Comparison of ENCODE assay signal across 8 cellular contexts in genomic region chr2:157830696-157831570, GRCh38. TPM values are rescaled to one million over a fixed set of nuclear protein-coding genes. Genes with fewer than 3 reads are reported as not detected.
DNase-seq lines count a peak whose midpoint lies in the region; ATAC-seq and TF ChIP-seq lines count a peak whose summit lies in the region.

No MANE protein-coding gene starts in this region.

- H3K36me3 ChIP-seq in rectal smooth muscle tissue (ENCODE audit: control insufficient read depth, insufficient read depth, low read length): no peaks in the 10 kb centered on the region
- H3K36me3 ChIP-seq in OCI-LY7 (ENCODE audit: insufficient read depth, low read length): no peaks in the 10 kb centered on the region

- H3K9ac ChIP-seq in rectal smooth muscle tissue (ENCODE audit: low read length): no peak overlapping the region

- DNase-seq in ELR (ENCODE audit: low read depth) (peak; percentile 97), RPMI7951 (ENCODE audit: low read depth) (peak; percentile 83), fibroblast of pulmonary artery (ENCODE audit: low read depth) (peak; percentile 95), NCI-H1436 treated with DMSO at 0.1 percent for 48 hours (lab: John Stamatoyannopoulos, UW) (no peak), OCI-LY7 (ENCODE audit: low spot score) (no peak)

- no peaks in the 10 kb centered on the region for H3K9me3 ChIP-seq in OCI-LY7 (ENCODE audit: low read length)

- no peak overlapping the region for H3K4me3 ChIP-seq in fibroblast of pulmonary artery (replicated peaks; ENCODE audit: low read depth, low read length)
- H3K4me3 ChIP-seq in rectal smooth muscle tissue (ENCODE audit: low read length): no peak overlapping the region
- no peak overlapping the region for H3K4me3 ChIP-seq in OCI-LY7 (ENCODE audit: low read depth, low read length, poor library complexity, severe bottlenecking)

- no peaks in the 10 kb centered on the region for H3K79me2 ChIP-seq in OCI-LY7 (ENCODE audit: insufficient read depth, low read depth, low read length)

- no peaks in the 10 kb centered on the region for H4K20me1 ChIP-seq in OCI-LY7 (ENCODE audit: insufficient read depth, low read length)

- H3K27me3 ChIP-seq in rectal smooth muscle tissue (ENCODE audit: control insufficient read depth, insufficient read depth, low read length): no peaks in the 10 kb centered on the region

- POLR2A ChIA-PET in OCI-LY7 (lab: Charles Lee): interaction anchor here (0.7 kb wide), 1 partner anchor 928 kb away, joined by 3 read pairs; no protein-coding TSS in a partner anchor

- intact Hi-C loops in OCI-LY7 (cut with micrococcal nuclease; ENCODE audit: unreplicated experiment): no loop called here

- H3K9me2 ChIP-seq in OCI-LY7 (ENCODE audit: insufficient read depth, low read length): no peaks in the 10 kb centered on the region

- no peak for ATAC-seq in HG03108 (IDR thresholded peaks at IDR 0.05; ENCODE audit: unreplicated experiment)
- ATAC-seq in HG03439 (IDR thresholded peaks at IDR 0.05; ENCODE audit: unreplicated experiment): no peak

- TF ChIP-seq CTCF in fibroblast of pulmonary artery (IDR thresholded peaks at IDR 0.05; ENCODE audit: low read length, missing control alignments) (no peak), OCI-LY7 (conservative IDR thresholded peaks at IDR 0.05; ENCODE audit: low read length) (no peak)

- CTCF ChIA-PET in OCI-LY7 (lab: Charles Lee; ENCODE audit: unreplicated experiment): no interaction called here

- BruUV-seq in OCI-LY7 (replicated peaks; lab: Mats Ljungman, UMichigan): no TSS peak

- no peak overlapping the region for H3K4me2 ChIP-seq in OCI-LY7 (ENCODE audit: low read length)

- H3K27ac ChIP-seq in rectal smooth muscle tissue (ENCODE audit: low read depth, low read length) (peak overlapping the region; percentile 53), OCI-LY7 (ENCODE audit: low read depth, low read length, poor library complexity, severe bottlenecking) (no peak overlapping the region)

- H2AFZ ChIP-seq in OCI-LY7 (ENCODE audit: low read length): no peak overlapping the region

- H3K4me1 ChIP-seq in rectal smooth muscle tissue (ENCODE audit: control insufficient read depth, insufficient read depth, low read length): peaks cover 12% of the 10 kb centered on the region
- H3K4me1 ChIP-seq in OCI-LY7 (ENCODE audit: insufficient read depth, low read length, poor library complexity, severe bottlenecking): no peaks in the 10 kb centered on the region

RNA-seq across cellular contexts. Expression of gene ACVR1, which starts 45.2 kb away (rescaled TPM):
- total RNA-seq in RPMI7951 (2014; rRNA removed; shearing (Covaris generic)): 28.5 and 33.6 TPM in 2 replicates
- 0.13 and 1.6 TPM in 2 replicates for total RNA-seq in OCI-LY7 (2014; rRNA removed; shearing (Covaris generic))
- total RNA-seq in OCI-LY7 (2022): 2.7 and 3.9 TPM in 2 replicates

Comparison
In these comparisons a context has a peak if more than half of its experiments do, and no peak if none do; other contexts are left out.
1. DNase-seq: peak in ELR (single experiment), RPMI7951 (single experiment) and fibroblast of pulmonary artery (single experiment); none in NCI-H1436 treated with DMSO at 0.1 percent for 48 hours (single experiment) and OCI-LY7 (single experiment).